In genomic region chr1:113438505-113439271, GRCh38 we compare ENCODE assay signal across 18 cellular contexts.
"Had no signal": no experiment of that assay in that cellular context is flagged by ENCODE, and none has a peak within 500 bp of the region (broad histone marks: within the 10 kb centered on the region; RNA-seq: fewer than 3 reads in every experiment).

No MANE protein-coding gene starts in this region.

- H3K27ac ChIP-seq: coronary artery, gastroesophageal sphincter, ovary, prostate gland, thoracic aorta, upper lobe of left lung had no signal

- H3K36me3 Mint-ChIP-seq: activated naive CD8-positive, alpha-beta T cell treated with anti-CD3 and anti-CD28 coated beads for 36 hours; natural killer cell had no signal

- H3K36me3 ChIP-seq: gastroesophageal sphincter, ovary, prostate gland, thoracic aorta, upper lobe of left lung had no signal

- H3K9me3 ChIP-seq: gastroesophageal sphincter, ovary, prostate gland, thoracic aorta, upper lobe of left lung had no signal

- H3K4me1 ChIP-seq: gastroesophageal sphincter, prostate gland had no signal

- H3K4me1 Mint-ChIP-seq: natural killer cell had no signal

- H3K9me3 Mint-ChIP-seq: activated naive CD8-positive, alpha-beta T cell treated with anti-CD3 and anti-CD28 coated beads for 36 hours; activated T-cell treated with anti-CD3 and anti-CD28 coated beads, Interleukin-2, amount 50 U/mL, for 4 hours; endodermal cell; natural killer cell had no signal

- H3K4me3 Mint-ChIP-seq: activated naive CD8-positive, alpha-beta T cell treated with anti-CD3 and anti-CD28 coated beads for 36 hours; activated T-cell treated with anti-CD3 and anti-CD28 coated beads, Interleukin-2, amount 50 U/mL, for 4 hours; endodermal cell; natural killer cell had no signal

- H3K27me3 ChIP-seq: gastroesophageal sphincter, ovary, upper lobe of left lung had no signal

- H3K4me3 ChIP-seq: coronary artery, gastroesophageal sphincter, lung, ovary, prostate gland, thoracic aorta, upper lobe of left lung had no signal

- H3K27ac Mint-ChIP-seq: activated naive CD8-positive, alpha-beta T cell treated with anti-CD3 and anti-CD28 coated beads for 36 hours; activated T-helper 2 cell treated with anti-CD3 and anti-CD28 coated beads, Interferon-gamma antibody, Interleukin-2, Interleukin-4, amounts not matched to agents 10 μg/mL and 5 μg/mL and 100 μg/mL, durations not matched to agents 14 hours and 24 hours and 36 hours; endodermal cell; natural killer cell had no signal

- DNase-seq: activated CD4-positive, alpha-beta T cell treated with anti-CD3 and anti-CD28 coated beads, Interleukin-2, amount 50 U/mL, for 4 hours; activated CD8-positive, alpha-beta memory T cell treated with anti-CD3 and anti-CD28 coated beads for 24 hours; activated CD8-positive, alpha-beta memory T cell treated with anti-CD3 and anti-CD28 coated beads, Interleukin-2, amount 50 U/mL, for 48 hours; activated naive CD4-positive, alpha-beta T cell treated with Interleukin-2 at 50 U/mL for 16 hours; activated naive CD8-positive, alpha-beta T cell treated with anti-CD3 and anti-CD28 coated beads for 36 hours; activated T-cell treated with anti-CD3 and anti-CD28 coated beads, Interleukin-2, amount 50 U/mL, for 4 hours; endodermal cell; natural killer cell; ovary; stimulated activated CD4-positive, alpha-beta T cell treated with anti-CD3 and anti-CD28 coated beads, Interleukin-4, amount 100 ng/mL, for 24 hours; stimulated activated naive CD4-positive, alpha-beta T cell treated with Interleukin-2 at 50 U/mL for 16 hours; upper lobe of left lung had no signal
